15 cellular contexts compared by ENCODE assay signal in genomic region chr11:75261474-75261847, GRCh38. TPM values are rescaled to one million over a fixed set of nuclear protein-coding genes. Genes with fewer than 3 reads are reported as not detected.
A peak's percentile ranks its signal among the peaks of the same experiment; 100 is the strongest.
DNase-seq lines count a peak whose midpoint lies in the region; ATAC-seq and TF ChIP-seq lines count a peak whose summit lies in the region.
"Had no signal": no experiment of that assay in that cellular context is flagged by ENCODE, and none has a peak within 500 bp of the region (broad histone marks: within the 10 kb centered on the region; RNA-seq: fewer than 3 reads in every experiment).

No MANE protein-coding gene starts in this region.

- H3K27me3 ChIP-seq in BLaER1 treated with 17β-estradiol and CSF1 and Interleukin-3, amounts not matched to agents 10 nM and 100 nM: no peaks in the 10 kb centered on the region
- no peaks in the 10 kb centered on the region for H3K27me3 ChIP-seq in HL-60 (ENCODE audit: insufficient read depth, poor library complexity, severe bottlenecking)
- H3K27me3 ChIP-seq: esophagus squamous epithelium had no signal

- POLR2A ChIA-PET in activated CD8-positive, alpha-beta T cell treated with anti-CD3 and anti-CD28 coated beads, Interleukin-2, amount 10 ng/mL, durations not matched to agents 7 days and 5 days (lab: Charles Lee): interaction anchor here (0.7 to 3.0 kb wide), 3 partner anchors 10 to 56 kb away, joined by 3 to 11 read pairs (median 4); no protein-coding TSS in a partner anchor
- POLR2A ChIA-PET in HEK293T (lab: Yijun Ruan, JAX): no interaction called here

- peaks cover 0 to 54% (median 0%) of the 10 kb centered on the region in 11 experiments; a peak in 5 of 22 replicates for H4K20me1 ChIP-seq in BLaER1 treated with 17β-estradiol and CSF1 and Interleukin-3, amounts not matched to agents 10 nM and 100 nM

- peaks cover 55 to 62% (median 58%) of the 10 kb centered on the region in 10 experiments for H3K4me1 ChIP-seq in BLaER1 treated with 17β-estradiol and CSF1 and Interleukin-3, amounts not matched to agents 10 nM and 100 nM

- peak overlapping the region; percentile 11 to 90 (median 56); a peak in 21 of 22 replicates for H3K4me2 ChIP-seq in BLaER1 treated with 17β-estradiol and CSF1 and Interleukin-3, amounts not matched to agents 10 nM and 100 nM

- H3K36me3 Mint-ChIP-seq in activated CD8-positive, alpha-beta T cell treated with anti-CD3 and anti-CD28 coated beads, Interleukin-2, amount 10 ng/mL, durations not matched to agents 7 days and 5 days (ENCODE audit: low read depth): peaks cover 4% of the 10 kb centered on the region
- no peaks in the 10 kb centered on the region for H3K36me3 Mint-ChIP-seq in memory B cell

- H3K27ac ChIP-seq in BLaER1 treated with 17β-estradiol and CSF1 and Interleukin-3, amounts not matched to agents 10 nM and 100 nM: peak overlapping the region in 7 of 11 experiments; percentile 4 to 90 (median 32); a peak in 8 of 22 replicates
- H3K27ac ChIP-seq in HL-60 (replicated peaks): no peak overlapping the region; the same call in 1 of the 2 replicates
- H3K27ac ChIP-seq: esophagus squamous epithelium had no signal

- H3K4me3 ChIP-seq in BLaER1 treated with 17β-estradiol and CSF1 and Interleukin-3, amounts not matched to agents 10 nM and 100 nM: no peak overlapping the region
- H3K4me3 ChIP-seq in HL-60 (replicated peaks; ENCODE audit: insufficient read depth, low read length): no peak overlapping the region
- H3K4me3 ChIP-seq: esophagus squamous epithelium had no signal

- H3K27ac Mint-ChIP-seq in activated CD8-positive, alpha-beta T cell treated with anti-CD3 and anti-CD28 coated beads, Interleukin-2, amount 10 ng/mL, durations not matched to agents 7 days and 5 days: peak overlapping the region; percentile 82
- peak overlapping the region; percentile 19 for H3K27ac Mint-ChIP-seq in memory B cell

- H3K9me3 ChIP-seq in BLaER1 treated with 17β-estradiol and CSF1 and Interleukin-3, amounts not matched to agents 10 nM and 100 nM (replicated peaks in 1 of 11): no peaks in the 10 kb centered on the region
- H3K9me3 ChIP-seq: esophagus squamous epithelium had no signal

- no peak overlapping the region for H3K9ac ChIP-seq in BLaER1 treated with 17β-estradiol and CSF1 and Interleukin-3, amounts not matched to agents 10 nM and 100 nM

- DNase-seq in HL-60 (ENCODE audit: low read depth in 1 of 2, low spot score in 1 of 2) (peak; percentile 28 to 66), memory B cell (ENCODE audit: low spot score in 2 of 2) (peak in 1 of 2 donors; percentile 39), HEK293T (ENCODE audit: extremely low spot score) (no peak), mucosa of gallbladder (ENCODE audit: low spot score) (no peak)
- peak; percentile 49 for DNase-seq in activated CD8-positive, alpha-beta T cell treated with anti-CD3 and anti-CD28 coated beads, Interleukin-2, amount 10 ng/mL, durations not matched to agents 7 days and 5 days
- DNase-seq in activated CD8-positive, alpha-beta memory T cell treated with anti-CD3 and anti-CD28 coated beads for 24 hours: no peak
- DNase-seq: C1 segment of cervical spinal cord; caudate nucleus; esophagus squamous epithelium; NCI-H446 treated with DMSO at 0.1 percent for 48 hours; retina; stimulated activated CD4-positive, alpha-beta T cell treated with anti-CD3 and anti-CD28 coated beads, Interleukin-4, amount 100 ng/mL, for 4 hours had no signal

- CTCF ChIA-PET in activated CD8-positive, alpha-beta T cell treated with anti-CD3 and anti-CD28 coated beads, Interleukin-2, amount 10 ng/mL, durations not matched to agents 7 days and 5 days (lab: Charles Lee): interaction anchor here (0.7 to 1.8 kb wide), 8 partner anchors 9 to 332 kb away, joined by 3 to 12 read pairs (median 3); no protein-coding TSS in a partner anchor
- CTCF ChIA-PET in HEK293T (lab: Yijun Ruan, JAX): no interaction called here

- H3K9me3 Mint-ChIP-seq in activated CD8-positive, alpha-beta T cell treated with anti-CD3 and anti-CD28 coated beads, Interleukin-2, amount 10 ng/mL, durations not matched to agents 7 days and 5 days (ENCODE audit: insufficient read depth): no peaks in the 10 kb centered on the region
- no peaks in the 10 kb centered on the region for H3K9me3 Mint-ChIP-seq in memory B cell

- H3K4me3 Mint-ChIP-seq in activated CD8-positive, alpha-beta T cell treated with anti-CD3 and anti-CD28 coated beads, Interleukin-2, amount 10 ng/mL, durations not matched to agents 7 days and 5 days: no peak overlapping the region
- H3K4me3 Mint-ChIP-seq in memory B cell: peak overlapping the region; percentile 11

- H3K27me3 Mint-ChIP-seq in activated CD8-positive, alpha-beta T cell treated with anti-CD3 and anti-CD28 coated beads, Interleukin-2, amount 10 ng/mL, durations not matched to agents 7 days and 5 days (ENCODE audit: low read depth): peaks cover 13% of the 10 kb centered on the region
- peaks cover 4% of the 10 kb centered on the region for H3K27me3 Mint-ChIP-seq in memory B cell

- peaks cover 0 to 17% (median 8%) of the 10 kb centered on the region in 11 experiments; a peak in 12 of 22 replicates for H3K36me3 ChIP-seq in BLaER1 treated with 17β-estradiol and CSF1 and Interleukin-3, amounts not matched to agents 10 nM and 100 nM

- no peak for TF ChIP-seq CTCF in HL-60 (IDR thresholded peaks at IDR 0.05; ENCODE audit: insufficient read depth, low read length)

- peak; percentile 35 for ATAC-seq in activated CD8-positive, alpha-beta T cell treated with anti-CD3 and anti-CD28 coated beads, Interleukin-2, amount 10 ng/mL, durations not matched to agents 7 days and 5 days
- ATAC-seq in memory B cell (ENCODE audit: low read depth): peak; percentile 84
- no peak for ATAC-seq in GM21526 (IDR thresholded peaks at IDR 0.05; ENCODE audit: low FRiP score, unreplicated experiment)

- peaks cover 45% of the 10 kb centered on the region for H3K4me1 Mint-ChIP-seq in activated CD8-positive, alpha-beta T cell treated with anti-CD3 and anti-CD28 coated beads, Interleukin-2, amount 10 ng/mL, durations not matched to agents 7 days and 5 days (ENCODE audit: low read depth)
- H3K4me1 Mint-ChIP-seq in memory B cell: peaks cover 35% of the 10 kb centered on the region

TF ChIP-seq in HEK293T, 16 proteins besides CTCF, POLR2A, EP300 and RAD21:
- TF ChIP-seq FOXK2 (IDR thresholded peaks at IDR 0.05) (no peak), NFRKB (IDR thresholded peaks at IDR 0.05) (no peak), ARNT (IDR thresholded peaks at IDR 0.05) (no peak), HDGF (IDR thresholded peaks at IDR 0.05; ENCODE audit: borderline replicate concordance) (no peak), ELF4 (IDR thresholded peaks at IDR 0.05) (no peak), FOXM1 (IDR thresholded peaks at IDR 0.05; ENCODE audit: borderline replicate concordance) (no peak), TARDBP (IDR thresholded peaks at IDR 0.05) (no peak), L3MBTL2 (conservative IDR thresholded peaks at IDR 0.05) (no peak), SUZ12 (IDR thresholded peaks at IDR 0.05) (no peak), BHLHE40 (IDR thresholded peaks at IDR 0.05; ENCODE audit: borderline replicate concordance) (no peak), FOXA1 (IDR thresholded peaks at IDR 0.05) (no peak), PKNOX1 (IDR thresholded peaks at IDR 0.05) (no peak), ZNF384 (IDR thresholded peaks at IDR 0.05) (no peak), CTBP1 (IDR thresholded peaks at IDR 0.05; ENCODE audit: borderline replicate concordance) (no peak), LEF1 (IDR thresholded peaks at IDR 0.05; ENCODE audit: borderline replicate concordance) (no peak)

RNA-seq across cellular contexts. Expression of gene TPBGL, which starts 20.9 kb away (rescaled TPM):
- total RNA-seq in activated CD8-positive, alpha-beta T cell treated with anti-CD3 and anti-CD28 coated beads, Interleukin-2, amount 10 ng/mL, durations not matched to agents 7 days and 5 days: under 1 TPM in 1 of 2 experiments, not detected in 1; 0.13 TPM
- total RNA-seq in mucosa of gallbladder: 0.17 TPM
- total RNA-seq: M059J had no signal

Comparison
In these comparisons a context has a peak if more than half of its experiments do, and no peak if none do; other contexts are left out.
1. DNase-seq: peak in HL-60 (2 of 2) and activated CD8-positive, alpha-beta T cell treated with anti-CD3 and anti-CD28 coated beads, Interleukin-2, amount 10 ng/mL, durations not matched to agents 7 days and 5 days (single experiment); none in HEK293T (single experiment), mucosa of gallbladder (single experiment) and activated CD8-positive, alpha-beta memory T cell treated with anti-CD3 and anti-CD28 coated beads for 24 hours (single experiment).